ENCODE assay signal across 1 cellular context in the genomic region with DNA sequence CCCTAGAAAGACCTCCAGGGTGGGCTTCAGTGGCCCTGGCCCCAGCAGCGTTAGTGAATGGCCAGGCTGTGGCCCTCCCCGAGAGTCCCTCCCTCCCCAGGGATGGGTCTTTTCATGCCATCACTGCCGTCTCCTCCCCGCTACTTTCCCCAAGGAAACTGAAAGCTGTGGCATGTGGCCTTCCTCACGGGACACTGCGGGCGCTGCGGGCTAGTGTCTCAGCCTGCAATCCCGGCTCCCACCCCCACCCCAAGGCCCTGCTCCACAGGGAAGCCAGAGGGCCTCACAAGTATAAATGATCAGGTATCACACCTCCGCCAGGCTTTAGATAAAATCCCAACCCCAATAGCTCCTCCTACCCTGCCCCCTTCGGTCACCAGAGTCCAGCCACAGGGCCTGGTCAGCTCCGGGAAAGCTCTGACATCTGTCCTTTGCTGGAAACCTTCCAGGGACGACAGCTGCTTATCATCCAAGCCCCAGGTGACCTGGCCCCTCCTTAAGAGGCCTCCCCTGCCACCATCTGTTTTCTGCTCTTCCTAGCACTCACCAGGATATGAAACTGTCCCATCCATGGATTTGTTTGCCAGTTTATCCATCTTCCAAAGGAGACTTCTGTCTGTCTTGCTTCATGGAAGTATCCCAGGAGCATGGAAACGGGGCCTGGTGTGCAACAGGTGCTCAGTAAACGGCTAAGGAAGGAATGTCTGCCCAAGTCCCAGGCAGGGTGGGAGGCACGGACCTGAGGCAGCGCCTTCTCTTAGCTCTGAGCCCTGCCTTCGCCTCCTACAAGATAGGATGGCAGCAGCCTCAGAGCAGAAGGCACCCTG.
TF ChIP-seq lines count a peak whose summit lies in the region.

No MANE protein-coding gene starts in this region.

TF ChIP-seq in K562, 482 proteins besides CTCF, POLR2A, EP300 and RAD21 (continued from another document and continues in another):
- TF ChIP-seq XRCC3 (IDR thresholded peaks at IDR 0.05) (no peak), NFIX (CRISPR knock-in tag; IDR thresholded peaks at IDR 0.05; ENCODE audit: low read depth) (no peak), ZNF639 (CRISPR knock-in tag; conservative IDR thresholded peaks at IDR 0.05 in 1 of 2, IDR thresholded peaks at IDR 0.05 in 1 of 2) (0 out of 4 replicates have a peak, but pooled peaks of 1 of the 2 experiments have one; percentile 33), TSC22D4 (tag; IDR thresholded peaks at IDR 0.05) (no peak), TEAD4 (IDR thresholded peaks at IDR 0.05; ENCODE audit: low read length) (peak; percentile 92), TEAD4 (CRISPR knock-in tag; IDR thresholded peaks at IDR 0.05; ENCODE audit: borderline replicate concordance) (no peak), CHD4 (IDR thresholded peaks at IDR 0.05; ENCODE audit: insufficient read depth, insufficient replicate concordance, low read depth, low read length, poor library complexity, severe bottlenecking) (no peak), SREBF2 (CRISPR knock-in tag; IDR thresholded peaks at IDR 0.05) (no peak), HSF4 (CRISPR knock-in tag; IDR thresholded peaks at IDR 0.05; ENCODE audit: borderline replicate concordance) (no peak), SAFB (IDR thresholded peaks at IDR 0.05; ENCODE audit: borderline replicate concordance, low read depth, low read length) (no peak), MYC (IDR thresholded peaks at IDR 0.05; ENCODE audit: low read depth, low read length) (0 out of 2 replicates have a peak, but pooled peaks have one; percentile 17), MYC (CRISPR knock-in tag; IDR thresholded peaks at IDR 0.05; ENCODE audit: borderline replicate concordance, low read depth) (no peak), ZNF384 (IDR thresholded peaks at IDR 0.05; ENCODE audit: low read depth, low read length) (no peak), TRIM28 (IDR thresholded peaks at IDR 0.05) (no peak), ZNF197 (CRISPR knock-in tag; IDR thresholded peaks at IDR 0.05; ENCODE audit: low read depth) (0 out of 2 replicates have a peak, but pooled peaks have one; percentile 76), PRMT5 (CRISPR knock-in tag; IDR thresholded peaks at IDR 0.05) (no peak), KLF6 (CRISPR knock-in tag; IDR thresholded peaks at IDR 0.05; ENCODE audit: borderline replicate concordance) (no peak), YY1 (IDR thresholded peaks at IDR 0.05; ENCODE audit: borderline replicate concordance in 1 of 3, control insufficient read depth in 1 of 3, extremely low read depth in 1 of 3, insufficient read depth in 3 of 3, insufficient read length in 1 of 3, insufficient replicate concordance in 2 of 3, low read depth in 1 of 3, low read length in 2 of 3) (no peak), MTA2 (IDR thresholded peaks at IDR 0.05; ENCODE audit: low read depth) (peak; percentile 90), PPARD (CRISPR knock-in tag; IDR thresholded peaks at IDR 0.05) (no peak), GABPB2 (CRISPR knock-in tag; conservative IDR thresholded peaks at IDR 0.05) (no peak)
- TF ChIP-seq, protein P1, sequence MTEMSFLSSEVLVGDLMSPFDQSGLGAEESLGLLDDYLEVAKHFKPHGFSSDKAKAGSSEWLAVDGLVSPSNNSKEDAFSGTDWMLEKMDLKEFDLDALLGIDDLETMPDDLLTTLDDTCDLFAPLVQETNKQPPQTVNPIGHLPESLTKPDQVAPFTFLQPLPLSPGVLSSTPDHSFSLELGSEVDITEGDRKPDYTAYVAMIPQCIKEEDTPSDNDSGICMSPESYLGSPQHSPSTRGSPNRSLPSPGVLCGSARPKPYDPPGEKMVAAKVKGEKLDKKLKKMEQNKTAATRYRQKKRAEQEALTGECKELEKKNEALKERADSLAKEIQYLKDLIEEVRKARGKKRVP (CRISPR knock-in tag; IDR thresholded peaks at IDR 0.05), result no peak
- TF ChIP-seq, protein P2, sequence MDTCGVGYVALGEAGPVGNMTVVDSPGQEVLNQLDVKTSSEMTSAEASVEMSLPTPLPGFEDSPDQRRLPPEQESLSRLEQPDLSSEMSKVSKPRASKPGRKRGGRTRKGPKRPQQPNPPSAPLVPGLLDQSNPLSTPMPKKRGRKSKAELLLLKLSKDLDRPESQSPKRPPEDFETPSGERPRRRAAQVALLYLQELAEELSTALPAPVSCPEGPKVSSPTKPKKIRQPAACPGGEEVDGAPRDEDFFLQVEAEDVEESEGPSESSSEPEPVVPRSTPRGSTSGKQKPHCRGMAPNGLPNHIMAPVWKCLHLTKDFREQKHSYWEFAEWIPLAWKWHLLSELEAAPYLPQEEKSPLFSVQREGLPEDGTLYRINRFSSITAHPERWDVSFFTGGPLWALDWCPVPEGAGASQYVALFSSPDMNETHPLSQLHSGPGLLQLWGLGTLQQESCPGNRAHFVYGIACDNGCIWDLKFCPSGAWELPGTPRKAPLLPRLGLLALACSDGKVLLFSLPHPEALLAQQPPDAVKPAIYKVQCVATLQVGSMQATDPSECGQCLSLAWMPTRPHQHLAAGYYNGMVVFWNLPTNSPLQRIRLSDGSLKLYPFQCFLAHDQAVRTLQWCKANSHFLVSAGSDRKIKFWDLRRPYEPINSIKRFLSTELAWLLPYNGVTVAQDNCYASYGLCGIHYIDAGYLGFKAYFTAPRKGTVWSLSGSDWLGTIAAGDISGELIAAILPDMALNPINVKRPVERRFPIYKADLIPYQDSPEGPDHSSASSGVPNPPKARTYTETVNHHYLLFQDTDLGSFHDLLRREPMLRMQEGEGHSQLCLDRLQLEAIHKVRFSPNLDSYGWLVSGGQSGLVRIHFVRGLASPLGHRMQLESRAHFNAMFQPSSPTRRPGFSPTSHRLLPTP (IDR thresholded peaks at IDR 0.05; ENCODE audit: borderline replicate concordance, extremely low read depth, insufficient read length), result no peak
- TF ChIP-seq, protein P3, sequence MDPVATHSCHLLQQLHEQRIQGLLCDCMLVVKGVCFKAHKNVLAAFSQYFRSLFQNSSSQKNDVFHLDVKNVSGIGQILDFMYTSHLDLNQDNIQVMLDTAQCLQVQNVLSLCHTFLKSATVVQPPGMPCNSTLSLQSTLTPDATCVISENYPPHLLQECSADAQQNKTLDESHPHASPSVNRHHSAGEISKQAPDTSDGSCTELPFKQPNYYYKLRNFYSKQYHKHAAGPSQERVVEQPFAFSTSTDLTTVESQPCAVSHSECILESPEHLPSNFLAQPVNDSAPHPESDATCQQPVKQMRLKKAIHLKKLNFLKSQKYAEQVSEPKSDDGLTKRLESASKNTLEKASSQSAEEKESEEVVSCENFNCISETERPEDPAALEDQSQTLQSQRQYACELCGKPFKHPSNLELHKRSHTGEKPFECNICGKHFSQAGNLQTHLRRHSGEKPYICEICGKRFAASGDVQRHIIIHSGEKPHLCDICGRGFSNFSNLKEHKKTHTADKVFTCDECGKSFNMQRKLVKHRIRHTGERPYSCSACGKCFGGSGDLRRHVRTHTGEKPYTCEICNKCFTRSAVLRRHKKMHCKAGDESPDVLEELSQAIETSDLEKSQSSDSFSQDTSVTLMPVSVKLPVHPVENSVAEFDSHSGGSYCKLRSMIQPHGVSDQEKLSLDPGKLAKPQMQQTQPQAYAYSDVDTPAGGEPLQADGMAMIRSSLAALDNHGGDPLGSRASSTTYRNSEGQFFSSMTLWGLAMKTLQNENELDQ (CRISPR knock-in tag; IDR thresholded peaks at IDR 0.05; ENCODE audit: borderline replicate concordance), result no peak
- TF ChIP-seq, protein P4, sequence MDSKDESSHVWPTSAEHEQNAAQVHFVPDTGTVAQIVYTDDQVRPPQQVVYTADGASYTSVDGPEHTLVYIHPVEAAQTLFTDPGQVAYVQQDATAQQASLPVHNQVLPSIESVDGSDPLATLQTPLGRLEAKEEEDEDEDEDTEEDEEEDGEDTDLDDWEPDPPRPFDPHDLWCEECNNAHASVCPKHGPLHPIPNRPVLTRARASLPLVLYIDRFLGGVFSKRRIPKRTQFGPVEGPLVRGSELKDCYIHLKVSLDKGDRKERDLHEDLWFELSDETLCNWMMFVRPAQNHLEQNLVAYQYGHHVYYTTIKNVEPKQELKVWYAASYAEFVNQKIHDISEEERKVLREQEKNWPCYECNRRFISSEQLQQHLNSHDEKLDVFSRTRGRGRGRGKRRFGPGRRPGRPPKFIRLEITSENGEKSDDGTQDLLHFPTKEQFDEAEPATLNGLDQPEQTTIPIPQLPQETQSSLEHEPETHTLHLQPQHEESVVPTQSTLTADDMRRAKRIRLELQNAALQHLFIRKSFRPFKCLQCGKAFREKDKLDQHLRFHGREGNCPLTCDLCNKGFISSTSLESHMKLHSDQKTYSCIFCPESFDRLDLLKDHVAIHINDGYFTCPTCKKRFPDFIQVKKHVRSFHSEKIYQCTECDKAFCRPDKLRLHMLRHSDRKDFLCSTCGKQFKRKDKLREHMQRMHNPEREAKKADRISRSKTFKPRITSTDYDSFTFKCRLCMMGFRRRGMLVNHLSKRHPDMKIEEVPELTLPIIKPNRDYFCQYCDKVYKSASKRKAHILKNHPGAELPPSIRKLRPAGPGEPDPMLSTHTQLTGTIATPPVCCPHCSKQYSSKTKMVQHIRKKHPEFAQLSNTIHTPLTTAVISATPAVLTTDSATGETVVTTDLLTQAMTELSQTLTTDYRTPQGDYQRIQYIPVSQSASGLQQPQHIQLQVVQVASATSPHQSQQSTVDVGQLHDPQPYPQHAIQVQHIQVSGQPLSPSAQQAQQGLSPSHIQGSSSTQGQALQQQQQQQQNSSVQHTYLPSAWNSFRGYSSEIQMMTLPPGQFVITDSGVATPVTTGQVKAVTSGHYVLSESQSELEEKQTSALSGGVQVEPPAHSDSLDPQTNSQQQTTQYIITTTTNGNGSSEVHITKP (IDR thresholded peaks at IDR 0.05; ENCODE audit: partially characterized antibody), result no peak
- TF ChIP-seq, protein P5, sequence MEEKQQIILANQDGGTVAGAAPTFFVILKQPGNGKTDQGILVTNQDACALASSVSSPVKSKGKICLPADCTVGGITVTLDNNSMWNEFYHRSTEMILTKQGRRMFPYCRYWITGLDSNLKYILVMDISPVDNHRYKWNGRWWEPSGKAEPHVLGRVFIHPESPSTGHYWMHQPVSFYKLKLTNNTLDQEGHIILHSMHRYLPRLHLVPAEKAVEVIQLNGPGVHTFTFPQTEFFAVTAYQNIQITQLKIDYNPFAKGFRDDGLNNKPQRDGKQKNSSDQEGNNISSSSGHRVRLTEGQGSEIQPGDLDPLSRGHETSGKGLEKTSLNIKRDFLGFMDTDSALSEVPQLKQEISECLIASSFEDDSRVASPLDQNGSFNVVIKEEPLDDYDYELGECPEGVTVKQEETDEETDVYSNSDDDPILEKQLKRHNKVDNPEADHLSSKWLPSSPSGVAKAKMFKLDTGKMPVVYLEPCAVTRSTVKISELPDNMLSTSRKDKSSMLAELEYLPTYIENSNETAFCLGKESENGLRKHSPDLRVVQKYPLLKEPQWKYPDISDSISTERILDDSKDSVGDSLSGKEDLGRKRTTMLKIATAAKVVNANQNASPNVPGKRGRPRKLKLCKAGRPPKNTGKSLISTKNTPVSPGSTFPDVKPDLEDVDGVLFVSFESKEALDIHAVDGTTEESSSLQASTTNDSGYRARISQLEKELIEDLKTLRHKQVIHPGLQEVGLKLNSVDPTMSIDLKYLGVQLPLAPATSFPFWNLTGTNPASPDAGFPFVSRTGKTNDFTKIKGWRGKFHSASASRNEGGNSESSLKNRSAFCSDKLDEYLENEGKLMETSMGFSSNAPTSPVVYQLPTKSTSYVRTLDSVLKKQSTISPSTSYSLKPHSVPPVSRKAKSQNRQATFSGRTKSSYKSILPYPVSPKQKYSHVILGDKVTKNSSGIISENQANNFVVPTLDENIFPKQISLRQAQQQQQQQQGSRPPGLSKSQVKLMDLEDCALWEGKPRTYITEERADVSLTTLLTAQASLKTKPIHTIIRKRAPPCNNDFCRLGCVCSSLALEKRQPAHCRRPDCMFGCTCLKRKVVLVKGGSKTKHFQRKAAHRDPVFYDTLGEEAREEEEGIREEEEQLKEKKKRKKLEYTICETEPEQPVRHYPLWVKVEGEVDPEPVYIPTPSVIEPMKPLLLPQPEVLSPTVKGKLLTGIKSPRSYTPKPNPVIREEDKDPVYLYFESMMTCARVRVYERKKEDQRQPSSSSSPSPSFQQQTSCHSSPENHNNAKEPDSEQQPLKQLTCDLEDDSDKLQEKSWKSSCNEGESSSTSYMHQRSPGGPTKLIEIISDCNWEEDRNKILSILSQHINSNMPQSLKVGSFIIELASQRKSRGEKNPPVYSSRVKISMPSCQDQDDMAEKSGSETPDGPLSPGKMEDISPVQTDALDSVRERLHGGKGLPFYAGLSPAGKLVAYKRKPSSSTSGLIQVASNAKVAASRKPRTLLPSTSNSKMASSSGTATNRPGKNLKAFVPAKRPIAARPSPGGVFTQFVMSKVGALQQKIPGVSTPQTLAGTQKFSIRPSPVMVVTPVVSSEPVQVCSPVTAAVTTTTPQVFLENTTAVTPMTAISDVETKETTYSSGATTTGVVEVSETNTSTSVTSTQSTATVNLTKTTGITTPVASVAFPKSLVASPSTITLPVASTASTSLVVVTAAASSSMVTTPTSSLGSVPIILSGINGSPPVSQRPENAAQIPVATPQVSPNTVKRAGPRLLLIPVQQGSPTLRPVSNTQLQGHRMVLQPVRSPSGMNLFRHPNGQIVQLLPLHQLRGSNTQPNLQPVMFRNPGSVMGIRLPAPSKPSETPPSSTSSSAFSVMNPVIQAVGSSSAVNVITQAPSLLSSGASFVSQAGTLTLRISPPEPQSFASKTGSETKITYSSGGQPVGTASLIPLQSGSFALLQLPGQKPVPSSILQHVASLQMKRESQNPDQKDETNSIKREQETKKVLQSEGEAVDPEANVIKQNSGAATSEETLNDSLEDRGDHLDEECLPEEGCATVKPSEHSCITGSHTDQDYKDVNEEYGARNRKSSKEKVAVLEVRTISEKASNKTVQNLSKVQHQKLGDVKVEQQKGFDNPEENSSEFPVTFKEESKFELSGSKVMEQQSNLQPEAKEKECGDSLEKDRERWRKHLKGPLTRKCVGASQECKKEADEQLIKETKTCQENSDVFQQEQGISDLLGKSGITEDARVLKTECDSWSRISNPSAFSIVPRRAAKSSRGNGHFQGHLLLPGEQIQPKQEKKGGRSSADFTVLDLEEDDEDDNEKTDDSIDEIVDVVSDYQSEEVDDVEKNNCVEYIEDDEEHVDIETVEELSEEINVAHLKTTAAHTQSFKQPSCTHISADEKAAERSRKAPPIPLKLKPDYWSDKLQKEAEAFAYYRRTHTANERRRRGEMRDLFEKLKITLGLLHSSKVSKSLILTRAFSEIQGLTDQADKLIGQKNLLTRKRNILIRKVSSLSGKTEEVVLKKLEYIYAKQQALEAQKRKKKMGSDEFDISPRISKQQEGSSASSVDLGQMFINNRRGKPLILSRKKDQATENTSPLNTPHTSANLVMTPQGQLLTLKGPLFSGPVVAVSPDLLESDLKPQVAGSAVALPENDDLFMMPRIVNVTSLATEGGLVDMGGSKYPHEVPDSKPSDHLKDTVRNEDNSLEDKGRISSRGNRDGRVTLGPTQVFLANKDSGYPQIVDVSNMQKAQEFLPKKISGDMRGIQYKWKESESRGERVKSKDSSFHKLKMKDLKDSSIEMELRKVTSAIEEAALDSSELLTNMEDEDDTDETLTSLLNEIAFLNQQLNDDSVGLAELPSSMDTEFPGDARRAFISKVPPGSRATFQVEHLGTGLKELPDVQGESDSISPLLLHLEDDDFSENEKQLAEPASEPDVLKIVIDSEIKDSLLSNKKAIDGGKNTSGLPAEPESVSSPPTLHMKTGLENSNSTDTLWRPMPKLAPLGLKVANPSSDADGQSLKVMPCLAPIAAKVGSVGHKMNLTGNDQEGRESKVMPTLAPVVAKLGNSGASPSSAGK (IDR thresholded peaks at IDR 0.05), result no peak
